8 cellular contexts compared by ENCODE assay signal in the genomic region with DNA sequence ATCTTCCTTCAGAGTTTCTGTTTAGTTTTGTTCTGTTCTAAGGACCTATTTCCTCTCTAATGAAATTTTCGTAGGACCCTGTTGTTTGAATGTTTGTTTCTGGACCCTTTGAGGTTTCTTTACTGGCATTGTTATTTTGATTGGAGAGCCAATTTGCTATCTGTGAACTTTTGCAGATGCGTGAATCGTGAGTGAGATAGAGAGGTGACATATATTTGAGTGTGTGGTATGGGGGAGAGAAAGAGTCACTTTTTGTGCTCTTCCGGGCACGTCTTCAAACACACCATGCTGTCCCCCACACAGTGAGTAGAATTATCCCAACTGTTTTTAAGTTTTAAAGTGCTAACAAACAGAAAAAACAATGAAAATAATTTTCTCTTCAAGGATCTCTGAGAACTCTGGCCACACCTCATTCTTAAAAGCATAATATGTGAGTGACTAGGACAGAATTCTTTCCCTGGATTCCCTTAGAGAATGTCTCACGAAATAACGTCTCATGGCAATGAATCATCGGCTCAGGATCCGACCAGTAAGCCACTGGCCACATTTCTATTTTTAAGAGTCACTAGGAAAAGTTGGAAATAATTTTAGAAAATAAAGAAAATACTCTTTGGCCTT.
DNase-seq lines count a peak whose midpoint lies in the region; ATAC-seq and TF ChIP-seq lines count a peak whose summit lies in the region.

No MANE protein-coding gene starts in this region.

- H3K4me1 ChIP-seq in esophagus squamous epithelium: peaks cover 11 to 59% (median 32%) of the 10 kb centered on the region in 3 donors

- DNase-seq in activated CD4-positive, alpha-beta T cell treated with anti-CD3 and anti-CD28 coated beads for 36 hours: peak; percentile 17
- no peak for DNase-seq in activated CD4-positive, alpha-beta T cell treated with anti-CD3 and anti-CD28 coated beads for 48 hours
- DNase-seq in T-helper 2 cell treated with Interferon-gamma antibody and Interleukin-4, amounts not matched to agents 5 μg/mL and 100 μg/mL, for 36 hours (ENCODE audit: low spot score): no peak
- DNase-seq in esophagus squamous epithelium (lab: John Stamatoyannopoulos, UW): no peak
- peak; percentile 93 for DNase-seq in non-pigmented ciliary epithelial cell (ENCODE audit: low read depth)
- no peak for DNase-seq in hypothalamus (lab: John Stamatoyannopoulos, UW)
- no peak for DNase-seq in NCI-H2196 (lab: John Stamatoyannopoulos, UW; ENCODE audit: unreplicated experiment)
- DNase-seq in DMS79 treated with DMSO at 0.1 percent for 48 hours (lab: John Stamatoyannopoulos, UW): no peak

- H3K4me1 Mint-ChIP-seq in activated CD4-positive, alpha-beta T cell treated with anti-CD3 and anti-CD28 coated beads for 36 hours: peaks cover 45% of the 10 kb centered on the region
- H3K4me1 Mint-ChIP-seq in T-helper 2 cell treated with Interferon-gamma antibody and Interleukin-4, amounts not matched to agents 5 μg/mL and 100 μg/mL, for 36 hours (ENCODE audit: low read depth): peaks cover 63% of the 10 kb centered on the region

- no peaks in the 10 kb centered on the region for H3K36me3 Mint-ChIP-seq in activated CD4-positive, alpha-beta T cell treated with anti-CD3 and anti-CD28 coated beads for 36 hours (ENCODE audit: low read depth)
- H3K36me3 Mint-ChIP-seq in T-helper 2 cell treated with Interferon-gamma antibody and Interleukin-4, amounts not matched to agents 5 μg/mL and 100 μg/mL, for 36 hours (ENCODE audit: low read depth): peaks cover 1% of the 10 kb centered on the region

- no peak for TF ChIP-seq CTCF in esophagus squamous epithelium (IDR thresholded peaks at IDR 0.05)

- no peaks in the 10 kb centered on the region for H3K27me3 ChIP-seq in esophagus squamous epithelium

- peak overlapping the region; percentile 77 to 89 (median 86) for H3K27ac ChIP-seq in esophagus squamous epithelium

- 7 to 13% methylated on average over 9 of the region's 9 CpGs for WGBS in esophagus squamous epithelium, 2 donors

- peak; percentile 92 for ATAC-seq in activated CD4-positive, alpha-beta T cell treated with anti-CD3 and anti-CD28 coated beads for 36 hours

- peak overlapping the region; percentile 86 for H3K27ac Mint-ChIP-seq in activated CD4-positive, alpha-beta T cell treated with anti-CD3 and anti-CD28 coated beads for 36 hours
- H3K27ac Mint-ChIP-seq in T-helper 2 cell treated with Interferon-gamma antibody and Interleukin-4, amounts not matched to agents 5 μg/mL and 100 μg/mL, for 36 hours: peak overlapping the region; percentile 95

- CTCF ChIA-PET in activated CD4-positive, alpha-beta T cell treated with anti-CD3 and anti-CD28 coated beads for 36 hours (lab: Charles Lee): interaction anchor here (0.9 kb wide), 1 partner anchor 71 kb away, joined by 4 read pairs; no protein-coding TSS in a partner anchor

- H3K4me3 Mint-ChIP-seq in activated CD4-positive, alpha-beta T cell treated with anti-CD3 and anti-CD28 coated beads for 36 hours: peak overlapping the region; percentile 64
- peak overlapping the region; percentile 90 for H3K4me3 Mint-ChIP-seq in T-helper 2 cell treated with Interferon-gamma antibody and Interleukin-4, amounts not matched to agents 5 μg/mL and 100 μg/mL, for 36 hours

- H3K27me3 Mint-ChIP-seq in activated CD4-positive, alpha-beta T cell treated with anti-CD3 and anti-CD28 coated beads for 36 hours: no peaks in the 10 kb centered on the region
- no peaks in the 10 kb centered on the region for H3K27me3 Mint-ChIP-seq in T-helper 2 cell treated with Interferon-gamma antibody and Interleukin-4, amounts not matched to agents 5 μg/mL and 100 μg/mL, for 36 hours (ENCODE audit: low read depth)

- H3K9me3 Mint-ChIP-seq in activated CD4-positive, alpha-beta T cell treated with anti-CD3 and anti-CD28 coated beads for 36 hours (ENCODE audit: low read depth): no peaks in the 10 kb centered on the region
- peaks cover 8% of the 10 kb centered on the region for H3K9me3 Mint-ChIP-seq in T-helper 2 cell treated with Interferon-gamma antibody and Interleukin-4, amounts not matched to agents 5 μg/mL and 100 μg/mL, for 36 hours

- H3K9me3 ChIP-seq in esophagus squamous epithelium: no peaks in the 10 kb centered on the region

- POLR2A ChIA-PET in activated CD4-positive, alpha-beta T cell treated with anti-CD3 and anti-CD28 coated beads for 36 hours (lab: Charles Lee): interaction anchor here (0.6 kb wide), 1 partner anchor 830 kb away, joined by 3 read pairs; no protein-coding TSS in a partner anchor

- H3K36me3 ChIP-seq in esophagus squamous epithelium: no peaks in the 10 kb centered on the region

- intact Hi-C loops in activated CD4-positive, alpha-beta T cell treated with anti-CD3 and anti-CD28 coated beads for 36 hours (cut with DNase I, micrococcal nuclease): loop anchor here in 1 of 2 experiments (5.0 kb wide), 1 partner anchor 122 kb away; no protein-coding TSS in a partner anchor
- intact Hi-C loops in esophagus squamous epithelium (cut with DNase I): no loop called here

- peak in 1 of 4 donors; percentile 12 for TF ChIP-seq POLR2A in esophagus squamous epithelium (IDR thresholded peaks at IDR 0.05)

- H3K4me3 ChIP-seq in esophagus squamous epithelium: peak overlapping the region in 3 of 4 donors; percentile 15 to 54 (median 19)

Comparison
In these comparisons a context has a peak if more than half of its experiments do, and no peak if none do; other contexts are left out.
1. DNase-seq: peak in activated CD4-positive, alpha-beta T cell treated with anti-CD3 and anti-CD28 coated beads for 36 hours (single experiment) and non-pigmented ciliary epithelial cell (single experiment); none in activated CD4-positive, alpha-beta T cell treated with anti-CD3 and anti-CD28 coated beads for 48 hours (single experiment), T-helper 2 cell treated with Interferon-gamma antibody and Interleukin-4, amounts not matched to agents 5 μg/mL and 100 μg/mL, for 36 hours (single experiment), esophagus squamous epithelium (single experiment), hypothalamus (0 of 51), NCI-H2196 (single experiment) and DMS79 treated with DMSO at 0.1 percent for 48 hours (single experiment).